Comparison of ENCODE assay signal across 9 cellular contexts in genomic region chr1:157773723-157774350, GRCh38. TPM values are rescaled to one million over a fixed set of nuclear protein-coding genes. Genes with fewer than 3 reads are reported as not detected.
DNase-seq lines count a peak whose midpoint lies in the region; FAIRE-seq and TF ChIP-seq lines count a peak whose summit lies in the region.
"Had no signal": no experiment of that assay in that cellular context is flagged by ENCODE, and none has a peak within 500 bp of the region (broad histone marks: within the 10 kb centered on the region; RNA-seq: fewer than 3 reads in every experiment).

No MANE protein-coding gene starts in this region.

- no peak overlapping the region for H3K27ac ChIP-seq in caudate nucleus (ENCODE audit: low read depth, low read length)

- peak overlapping the region; percentile 4 to 29 (median 19) for H3K27ac Mint-ChIP-seq in IgD-negative memory B cell

- peak overlapping the region; percentile 57 to 90 (median 74) for H3K4me3 Mint-ChIP-seq in IgD-negative memory B cell

- H3K4me1 Mint-ChIP-seq in IgD-negative memory B cell = peaks cover 37 to 65% (median 56%) of the 10 kb centered on the region in 3 donors

- TF ChIP-seq CTCF in GM20000 (IDR thresholded peaks at IDR 0.05; ENCODE audit: extremely low read depth, missing control alignments) = peak; percentile 50
- TF ChIP-seq CTCF in fibroblast of villous mesenchyme (IDR thresholded peaks at IDR 0.05; ENCODE audit: insufficient read depth, low read depth, low read length) = peak; percentile 12

- no peak for FAIRE-seq in frontal cortex (lab: Jason Lieb, UNC)

- DNase-seq in DMS53 treated with DMSO at 0.1 percent for 48 hours (lab: John Stamatoyannopoulos, UW; ENCODE audit: unreplicated experiment) (peak; percentile 11), GM20000 (ENCODE audit: low spot score) (peak; percentile 36), fibroblast of villous mesenchyme (ENCODE audit: low read depth) (no peak), frontal cortex (ENCODE audit: low spot score in 2 of 2) (no peak), caudate nucleus (lab: John Stamatoyannopoulos, UW) (no peak)
- no peak for DNase-seq in activated CD8-positive, alpha-beta memory T cell treated with anti-CD3 and anti-CD28 coated beads, Interleukin-2, amount 50 U/mL, for 48 hours
- DNase-seq in stimulated activated CD4-positive, alpha-beta T cell treated with anti-CD3 and anti-CD28 coated beads, Interleukin-15, amount 100 ng/mL, for 24 hours = no peak

- peaks cover 2% of the 10 kb centered on the region for H3K36me3 Mint-ChIP-seq in IgD-negative memory B cell

- no peaks in the 10 kb centered on the region for H3K9me3 Mint-ChIP-seq in IgD-negative memory B cell

- no peaks in the 10 kb centered on the region for H3K27me3 Mint-ChIP-seq in IgD-negative memory B cell

- H3K4me3 ChIP-seq in fibroblast of villous mesenchyme (ENCODE audit: low read depth, low read length) = no peak overlapping the region

RNA-seq across cellular contexts. Expression of gene FCRL2, which starts 3.1 kb away (rescaled TPM):
- 52.3 TPM for polyA plus RNA-seq in IgD-negative memory B cell
- total RNA-seq in fibroblast of villous mesenchyme (not detected in 2 replicates), frontal cortex (not detected)
- total RNA-seq: T-helper 1 cell treated with Interleukin-12 subunit alpha and Interleukin-12 subunit beta and Interleukin-4 antibody, amounts not matched to agents 30 ng/mL and 1 ng/mL, for 36 hours had no signal

RNA-seq across cellular contexts. Expression of gene FCRL1, which starts 46.1 kb away (rescaled TPM):
- 141 TPM for polyA plus RNA-seq in IgD-negative memory B cell
- not detected in 2 replicates for total RNA-seq in fibroblast of villous mesenchyme
- total RNA-seq in frontal cortex = not detected
- total RNA-seq: T-helper 1 cell treated with Interleukin-12 subunit alpha and Interleukin-12 subunit beta and Interleukin-4 antibody, amounts not matched to agents 30 ng/mL and 1 ng/mL, for 36 hours had no signal

Comparison
In these comparisons a context has a peak if more than half of its experiments do, and no peak if none do; other contexts are left out.
1. DNase-seq: peak in DMS53 treated with DMSO at 0.1 percent for 48 hours (single experiment) and GM20000 (single experiment); none in fibroblast of villous mesenchyme (single experiment), activated CD8-positive, alpha-beta memory T cell treated with anti-CD3 and anti-CD28 coated beads, Interleukin-2, amount 50 U/mL, for 48 hours (single experiment), frontal cortex (0 of 2), caudate nucleus (0 of 61) and stimulated activated CD4-positive, alpha-beta T cell treated with anti-CD3 and anti-CD28 coated beads, Interleukin-15, amount 100 ng/mL, for 24 hours (single experiment).